1 cellular context compared by ENCODE assay signal in the genomic region with DNA sequence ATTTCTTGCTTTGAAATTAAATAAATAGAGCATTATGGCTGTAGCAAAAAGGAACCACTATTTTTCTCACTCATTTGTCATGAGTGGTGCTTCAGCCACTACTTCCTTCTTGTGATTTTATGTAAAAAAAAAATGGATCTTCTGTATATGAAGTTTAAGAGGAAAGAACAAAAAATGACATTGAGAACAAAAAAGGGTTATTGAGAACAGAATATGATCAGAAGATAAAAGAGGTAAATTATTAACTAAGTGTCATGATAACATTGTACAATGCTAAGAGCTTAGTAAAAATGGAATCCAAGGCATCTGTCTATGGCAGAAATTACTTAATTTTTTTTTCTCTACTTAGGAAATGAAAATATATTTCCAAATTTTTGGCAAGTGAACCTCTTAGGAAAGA.
TF ChIP-seq lines count a peak whose summit lies in the region.

No MANE protein-coding gene starts in this region.

TF ChIP-seq in HepG2, 621 proteins besides CTCF, POLR2A, EP300 and RAD21 (continued from another document):
- TF ChIP-seq LRRFIP1 (CRISPR knock-in tag; conservative IDR thresholded peaks at IDR 0.05) (no peak), CBFB (CRISPR knock-in tag; IDR thresholded peaks at IDR 0.05) (no peak), ZNF564 (CRISPR knock-in tag; IDR thresholded peaks at IDR 0.05) (no peak), JARID2 (CRISPR knock-in tag; IDR thresholded peaks at IDR 0.05; ENCODE audit: insufficient replicate concordance) (no peak), RNF2 (conservative IDR thresholded peaks at IDR 0.05; ENCODE audit: low read depth) (no peak), THRA (CRISPR knock-in tag; IDR thresholded peaks at IDR 0.05; ENCODE audit: borderline replicate concordance) (no peak), CHD4 (IDR thresholded peaks at IDR 0.05; ENCODE audit: borderline replicate concordance, low read length) (no peak), KLF15 (CRISPR knock-in tag; IDR thresholded peaks at IDR 0.05; ENCODE audit: borderline replicate concordance) (no peak), TSC22D2 (CRISPR knock-in tag; IDR thresholded peaks at IDR 0.05; ENCODE audit: borderline replicate concordance) (no peak), NFATC3 (CRISPR knock-in tag; IDR thresholded peaks at IDR 0.05) (no peak), SOX13 (IDR thresholded peaks at IDR 0.05) (no peak), SOX13 (CRISPR knock-in tag; conservative IDR thresholded peaks at IDR 0.05 in 1 of 2, IDR thresholded peaks at IDR 0.05 in 1 of 2) (peak in 1 of 2 experiments; percentile 85; a peak in 2 of 4 replicates), ZNF773 (CRISPR knock-in tag; IDR thresholded peaks at IDR 0.05; ENCODE audit: borderline replicate concordance) (no peak), BORCS8-MEF2B (CRISPR knock-in tag; IDR thresholded peaks at IDR 0.05) (no peak), RCOR2 (CRISPR knock-in tag; IDR thresholded peaks at IDR 0.05) (no peak), ZNF678 (CRISPR knock-in tag; IDR thresholded peaks at IDR 0.05) (no peak), ESRRA (CRISPR knock-in tag; IDR thresholded peaks at IDR 0.05; ENCODE audit: low read depth) (no peak), ZNF569 (CRISPR knock-in tag; IDR thresholded peaks at IDR 0.05; ENCODE audit: borderline replicate concordance) (no peak), CC2D1A (CRISPR knock-in tag; IDR thresholded peaks at IDR 0.05) (no peak)
- TF ChIP-seq, protein P1, sequence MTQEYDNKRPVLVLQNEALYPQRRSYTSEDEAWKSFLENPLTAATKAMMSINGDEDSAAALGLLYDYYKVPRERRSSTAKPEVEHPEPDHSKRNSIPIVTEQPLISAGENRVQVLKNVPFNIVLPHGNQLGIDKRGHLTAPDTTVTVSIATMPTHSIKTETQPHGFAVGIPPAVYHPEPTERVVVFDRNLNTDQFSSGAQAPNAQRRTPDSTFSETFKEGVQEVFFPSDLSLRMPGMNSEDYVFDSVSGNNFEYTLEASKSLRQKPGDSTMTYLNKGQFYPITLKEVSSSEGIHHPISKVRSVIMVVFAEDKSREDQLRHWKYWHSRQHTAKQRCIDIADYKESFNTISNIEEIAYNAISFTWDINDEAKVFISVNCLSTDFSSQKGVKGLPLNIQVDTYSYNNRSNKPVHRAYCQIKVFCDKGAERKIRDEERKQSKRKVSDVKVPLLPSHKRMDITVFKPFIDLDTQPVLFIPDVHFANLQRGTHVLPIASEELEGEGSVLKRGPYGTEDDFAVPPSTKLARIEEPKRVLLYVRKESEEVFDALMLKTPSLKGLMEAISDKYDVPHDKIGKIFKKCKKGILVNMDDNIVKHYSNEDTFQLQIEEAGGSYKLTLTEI (CRISPR knock-in tag; conservative IDR thresholded peaks at IDR 0.05): no peak
- TF ChIP-seq, protein P2, sequence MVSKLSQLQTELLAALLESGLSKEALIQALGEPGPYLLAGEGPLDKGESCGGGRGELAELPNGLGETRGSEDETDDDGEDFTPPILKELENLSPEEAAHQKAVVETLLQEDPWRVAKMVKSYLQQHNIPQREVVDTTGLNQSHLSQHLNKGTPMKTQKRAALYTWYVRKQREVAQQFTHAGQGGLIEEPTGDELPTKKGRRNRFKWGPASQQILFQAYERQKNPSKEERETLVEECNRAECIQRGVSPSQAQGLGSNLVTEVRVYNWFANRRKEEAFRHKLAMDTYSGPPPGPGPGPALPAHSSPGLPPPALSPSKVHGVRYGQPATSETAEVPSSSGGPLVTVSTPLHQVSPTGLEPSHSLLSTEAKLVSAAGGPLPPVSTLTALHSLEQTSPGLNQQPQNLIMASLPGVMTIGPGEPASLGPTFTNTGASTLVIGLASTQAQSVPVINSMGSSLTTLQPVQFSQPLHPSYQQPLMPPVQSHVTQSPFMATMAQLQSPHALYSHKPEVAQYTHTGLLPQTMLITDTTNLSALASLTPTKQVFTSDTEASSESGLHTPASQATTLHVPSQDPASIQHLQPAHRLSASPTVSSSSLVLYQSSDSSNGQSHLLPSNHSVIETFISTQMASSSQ (IDR thresholded peaks at IDR 0.05; ENCODE audit: low read depth): peak; percentile 87
- TF ChIP-seq, protein P2 (CRISPR knock-in tag; IDR thresholded peaks at IDR 0.05; ENCODE audit: borderline replicate concordance): peak; percentile 91; the same call in 1 of the 2 replicates
- TF ChIP-seq, protein P3, sequence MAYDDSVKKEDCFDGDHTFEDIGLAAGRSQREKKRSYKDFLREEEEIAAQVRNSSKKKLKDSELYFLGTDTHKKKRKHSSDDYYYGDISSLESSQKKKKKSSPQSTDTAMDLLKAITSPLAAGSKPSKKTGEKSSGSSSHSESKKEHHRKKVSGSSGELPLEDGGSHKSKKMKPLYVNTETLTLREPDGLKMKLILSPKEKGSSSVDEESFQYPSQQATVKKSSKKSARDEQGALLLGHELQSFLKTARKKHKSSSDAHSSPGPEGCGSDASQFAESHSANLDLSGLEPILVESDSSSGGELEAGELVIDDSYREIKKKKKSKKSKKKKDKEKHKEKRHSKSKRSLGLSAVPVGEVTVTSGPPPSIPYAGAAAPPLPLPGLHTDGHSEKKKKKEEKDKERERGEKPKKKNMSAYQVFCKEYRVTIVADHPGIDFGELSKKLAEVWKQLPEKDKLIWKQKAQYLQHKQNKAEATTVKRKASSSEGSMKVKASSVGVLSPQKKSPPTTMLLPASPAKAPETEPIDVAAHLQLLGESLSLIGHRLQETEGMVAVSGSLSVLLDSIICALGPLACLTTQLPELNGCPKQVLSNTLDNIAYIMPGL (CRISPR knock-in tag; IDR thresholded peaks at IDR 0.05; ENCODE audit: borderline replicate concordance in 1 of 2, low read depth in 1 of 2): no peak
- TF ChIP-seq, protein P4, sequence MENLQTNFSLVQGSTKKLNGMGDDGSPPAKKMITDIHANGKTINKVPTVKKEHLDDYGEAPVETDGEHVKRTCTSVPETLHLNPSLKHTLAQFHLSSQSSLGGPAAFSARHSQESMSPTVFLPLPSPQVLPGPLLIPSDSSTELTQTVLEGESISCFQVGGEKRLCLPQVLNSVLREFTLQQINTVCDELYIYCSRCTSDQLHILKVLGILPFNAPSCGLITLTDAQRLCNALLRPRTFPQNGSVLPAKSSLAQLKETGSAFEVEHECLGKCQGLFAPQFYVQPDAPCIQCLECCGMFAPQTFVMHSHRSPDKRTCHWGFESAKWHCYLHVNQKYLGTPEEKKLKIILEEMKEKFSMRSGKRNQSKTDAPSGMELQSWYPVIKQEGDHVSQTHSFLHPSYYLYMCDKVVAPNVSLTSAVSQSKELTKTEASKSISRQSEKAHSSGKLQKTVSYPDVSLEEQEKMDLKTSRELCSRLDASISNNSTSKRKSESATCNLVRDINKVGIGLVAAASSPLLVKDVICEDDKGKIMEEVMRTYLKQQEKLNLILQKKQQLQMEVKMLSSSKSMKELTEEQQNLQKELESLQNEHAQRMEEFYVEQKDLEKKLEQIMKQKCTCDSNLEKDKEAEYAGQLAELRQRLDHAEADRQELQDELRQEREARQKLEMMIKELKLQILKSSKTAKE (CRISPR knock-in tag; IDR thresholded peaks at IDR 0.05; ENCODE audit: borderline replicate concordance): no peak
- TF ChIP-seq, protein P5, sequence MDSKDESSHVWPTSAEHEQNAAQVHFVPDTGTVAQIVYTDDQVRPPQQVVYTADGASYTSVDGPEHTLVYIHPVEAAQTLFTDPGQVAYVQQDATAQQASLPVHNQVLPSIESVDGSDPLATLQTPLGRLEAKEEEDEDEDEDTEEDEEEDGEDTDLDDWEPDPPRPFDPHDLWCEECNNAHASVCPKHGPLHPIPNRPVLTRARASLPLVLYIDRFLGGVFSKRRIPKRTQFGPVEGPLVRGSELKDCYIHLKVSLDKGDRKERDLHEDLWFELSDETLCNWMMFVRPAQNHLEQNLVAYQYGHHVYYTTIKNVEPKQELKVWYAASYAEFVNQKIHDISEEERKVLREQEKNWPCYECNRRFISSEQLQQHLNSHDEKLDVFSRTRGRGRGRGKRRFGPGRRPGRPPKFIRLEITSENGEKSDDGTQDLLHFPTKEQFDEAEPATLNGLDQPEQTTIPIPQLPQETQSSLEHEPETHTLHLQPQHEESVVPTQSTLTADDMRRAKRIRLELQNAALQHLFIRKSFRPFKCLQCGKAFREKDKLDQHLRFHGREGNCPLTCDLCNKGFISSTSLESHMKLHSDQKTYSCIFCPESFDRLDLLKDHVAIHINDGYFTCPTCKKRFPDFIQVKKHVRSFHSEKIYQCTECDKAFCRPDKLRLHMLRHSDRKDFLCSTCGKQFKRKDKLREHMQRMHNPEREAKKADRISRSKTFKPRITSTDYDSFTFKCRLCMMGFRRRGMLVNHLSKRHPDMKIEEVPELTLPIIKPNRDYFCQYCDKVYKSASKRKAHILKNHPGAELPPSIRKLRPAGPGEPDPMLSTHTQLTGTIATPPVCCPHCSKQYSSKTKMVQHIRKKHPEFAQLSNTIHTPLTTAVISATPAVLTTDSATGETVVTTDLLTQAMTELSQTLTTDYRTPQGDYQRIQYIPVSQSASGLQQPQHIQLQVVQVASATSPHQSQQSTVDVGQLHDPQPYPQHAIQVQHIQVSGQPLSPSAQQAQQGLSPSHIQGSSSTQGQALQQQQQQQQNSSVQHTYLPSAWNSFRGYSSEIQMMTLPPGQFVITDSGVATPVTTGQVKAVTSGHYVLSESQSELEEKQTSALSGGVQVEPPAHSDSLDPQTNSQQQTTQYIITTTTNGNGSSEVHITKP (CRISPR knock-in tag; IDR thresholded peaks at IDR 0.05; ENCODE audit: low read depth): no peak
